In the genomic region with DNA sequence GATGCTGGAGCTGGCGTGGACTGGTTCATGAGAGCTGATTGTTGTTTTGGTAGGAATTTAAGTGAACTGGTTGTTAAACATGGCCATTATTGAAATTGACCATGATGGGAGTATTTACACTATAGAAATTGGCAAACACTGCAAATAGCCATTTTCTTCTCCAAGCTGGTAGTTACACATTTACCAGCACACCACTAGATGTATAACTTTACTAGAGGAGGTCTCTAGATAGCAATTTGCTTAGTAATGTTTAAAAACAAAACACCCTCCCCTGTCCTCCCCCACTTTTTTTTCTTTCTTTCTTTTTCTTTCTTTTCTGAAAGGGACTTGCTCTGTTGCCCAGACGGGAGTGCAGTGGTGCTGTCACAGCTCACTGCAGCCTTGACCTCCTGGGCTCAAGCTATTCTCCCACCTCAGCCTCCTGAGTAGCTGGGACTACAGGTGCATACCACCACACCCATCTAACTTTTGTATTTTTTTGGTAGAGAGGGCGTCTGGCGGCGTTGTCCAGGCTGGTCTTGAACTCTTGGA, we compare ENCODE assay signal across 1 cellular context.
TF ChIP-seq lines count a peak whose summit lies in the region.

No MANE protein-coding gene starts in this region.

TF ChIP-seq in WTC11, 78 proteins besides CTCF, POLR2A, EP300 and RAD21 (continued from another document):
- TF ChIP-seq, protein P1, sequence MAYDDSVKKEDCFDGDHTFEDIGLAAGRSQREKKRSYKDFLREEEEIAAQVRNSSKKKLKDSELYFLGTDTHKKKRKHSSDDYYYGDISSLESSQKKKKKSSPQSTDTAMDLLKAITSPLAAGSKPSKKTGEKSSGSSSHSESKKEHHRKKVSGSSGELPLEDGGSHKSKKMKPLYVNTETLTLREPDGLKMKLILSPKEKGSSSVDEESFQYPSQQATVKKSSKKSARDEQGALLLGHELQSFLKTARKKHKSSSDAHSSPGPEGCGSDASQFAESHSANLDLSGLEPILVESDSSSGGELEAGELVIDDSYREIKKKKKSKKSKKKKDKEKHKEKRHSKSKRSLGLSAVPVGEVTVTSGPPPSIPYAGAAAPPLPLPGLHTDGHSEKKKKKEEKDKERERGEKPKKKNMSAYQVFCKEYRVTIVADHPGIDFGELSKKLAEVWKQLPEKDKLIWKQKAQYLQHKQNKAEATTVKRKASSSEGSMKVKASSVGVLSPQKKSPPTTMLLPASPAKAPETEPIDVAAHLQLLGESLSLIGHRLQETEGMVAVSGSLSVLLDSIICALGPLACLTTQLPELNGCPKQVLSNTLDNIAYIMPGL (CRISPR knock-in tag; IDR thresholded peaks at IDR 0.05), result no peak
- TF ChIP-seq CBFB (CRISPR knock-in tag; IDR thresholded peaks at IDR 0.05; ENCODE audit: low read depth), result no peak
